ENCODE assay signal across 24 cellular contexts in the genomic region with DNA sequence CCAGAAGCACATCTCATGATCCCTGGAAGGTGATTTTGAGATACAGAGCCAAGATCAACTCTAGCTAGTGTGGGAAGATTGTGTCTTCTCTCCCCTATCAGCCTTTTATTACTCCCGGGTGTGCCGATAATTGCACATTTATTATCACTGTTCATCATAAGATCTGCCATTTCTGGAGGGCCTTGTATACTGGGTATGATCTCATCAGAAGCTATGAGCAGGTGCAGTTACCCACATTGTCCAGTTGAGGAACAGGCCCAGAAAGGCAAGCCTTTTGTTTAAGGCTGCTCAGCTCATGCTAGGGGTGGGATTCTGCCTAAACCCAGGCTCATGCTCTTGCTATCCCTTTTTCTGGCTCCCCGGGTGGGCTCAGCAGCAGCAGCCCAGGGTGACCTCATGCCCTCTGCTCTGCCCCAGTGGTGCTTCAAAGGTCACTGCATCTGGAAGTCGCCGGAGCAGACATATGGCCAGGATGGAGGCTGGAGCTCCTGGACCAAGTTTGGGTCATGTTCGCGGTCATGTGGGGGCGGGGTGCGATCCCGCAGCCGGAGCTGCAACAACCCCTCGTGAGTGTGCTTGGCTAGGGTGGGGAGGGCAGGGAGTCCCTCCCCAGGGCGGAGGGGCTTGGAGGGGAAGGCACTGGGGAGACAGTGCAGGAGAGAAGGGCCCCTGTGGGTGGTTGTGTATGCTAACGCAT. TPM values are rescaled to one million over a fixed set of nuclear protein-coding genes. Genes with fewer than 3 reads are reported as not detected.
DNase-seq lines count a peak whose midpoint lies in the region; ATAC-seq, FAIRE-seq and TF ChIP-seq lines count a peak whose summit lies in the region.
"Had no signal": no experiment of that assay in that cellular context is flagged by ENCODE, and none has a peak within 500 bp of the region (broad histone marks: within the 10 kb centered on the region; RNA-seq: fewer than 3 reads in every experiment).

No MANE protein-coding gene starts in this region.

- in situ Hi-C loops in astrocyte of the spinal cord (cut with HindIII; ENCODE audit: low sequenced_read_pairs), result no loop called here

- intact Hi-C loops in left colon (cut with DNase I, micrococcal nuclease) (no loop called here), adrenal gland (cut with DNase I) (no loop called here)

- H3K9me3 ChIP-seq in adrenal gland (replicated peaks in 1 of 3), result no peaks in the 10 kb centered on the region
- H3K9me3 ChIP-seq: uterus had no signal

- no peaks in the 10 kb centered on the region for H3K27me3 ChIP-seq in adrenal gland
- H3K27me3 ChIP-seq: uterus had no signal

- no peak for FAIRE-seq in H54 (lab: Jason Lieb, UNC)
- FAIRE-seq: colon, HTR-8/SVneo, RCC 7860 had no signal

- TF ChIP-seq CTCF in astrocyte of the spinal cord (IDR thresholded peaks at IDR 0.05; ENCODE audit: low read depth, low read length) (peak; percentile 7), adrenal gland (IDR thresholded peaks at IDR 0.05) (no peak)

- no peak overlapping the region for H3K27ac ChIP-seq in adrenal gland
- H3K27ac ChIP-seq: uterus had no signal

- TF ChIP-seq POLR2A in H54 (IDR thresholded peaks at IDR 0.05; ENCODE audit: low read depth, low read length), result no peak
- no peak for TF ChIP-seq POLR2A in adrenal gland (IDR thresholded peaks at IDR 0.05)

- no peaks in the 10 kb centered on the region for H3K36me3 ChIP-seq in adrenal gland (replicated peaks in 1 of 2)
- H3K36me3 ChIP-seq: uterus had no signal

- peak; percentile 76 for ATAC-seq in left colon
- ATAC-seq: activated T-helper 17 cell treated with anti-CD3 and anti-CD28 coated beads, Interleukin-2, amount 50 U/mL, for 72 hours had no signal

- DNase-seq in 8988T (peak; percentile 44), H54 (ENCODE audit: insufficient read length, low spot score) (peak; percentile 36), astrocyte of the spinal cord (ENCODE audit: low read depth, low spot score) (no peak), left colon (no peak), SW480 (ENCODE audit: low spot score) (no peak), adrenal gland (no peak), NOMO-1 treated with DMSO at 0.1 percent for 48 hours (lab: John Stamatoyannopoulos, UW; ENCODE audit: unreplicated experiment) (no peak)
- DNase-seq in effector CD8-positive, alpha-beta T cell (lab: John Stamatoyannopoulos, UW), result no peak
- DNase-seq: amniotic stem cell, head of caudate nucleus, MM.1S, NCI-H2029, NCI-H524 treated with DMSO at 0.1 percent for 48 hours, SW 1271, uterus had no signal

- WGBS in adrenal gland, 4 donors, result 80 to 88% (median 85%) methylated on average over 7 to 14 of the region's 14 CpGs

- no peak overlapping the region for H3K4me3 ChIP-seq in astrocyte of the spinal cord (ENCODE audit: low read depth, low read length)
- no peak overlapping the region for H3K4me3 ChIP-seq in adrenal gland
- H3K4me3 ChIP-seq: uterus had no signal

- peaks cover 3 to 6% of the 10 kb centered on the region in 2 donors for H3K4me1 ChIP-seq in adrenal gland (replicated peaks in 1 of 2)
- H3K4me1 ChIP-seq: uterus had no signal

RNA-seq across cellular contexts. Expression of a gene that starts 46.6 kb away (rescaled TPM):
- not detected for total RNA-seq in left colon
- not detected for total RNA-seq in adrenal gland
- under 1 TPM in 1 of 3 donors, not detected in 2; 0.17 TPM for polyA plus RNA-seq in adrenal gland
- total RNA-seq: activated CD8-positive, alpha-beta memory T cell treated with anti-CD3 and anti-CD28 coated beads for 36 hours; activated T-helper 17 cell treated with anti-CD3 and anti-CD28 coated beads, Interleukin-2, amount 50 U/mL, for 72 hours; H4; kidney epithelial cell; osteocyte; uterus had no signal
- polyA plus RNA-seq: esophagus had no signal

Comparison
In these comparisons a context has a peak if more than half of its experiments do, and no peak if none do; other contexts are left out.
1. DNase-seq: peak in 8988T (single experiment) and H54 (single experiment); none in astrocyte of the spinal cord (single experiment), left colon (0 of 2), effector CD8-positive, alpha-beta T cell (single experiment), SW480 (single experiment), adrenal gland (0 of 7) and NOMO-1 treated with DMSO at 0.1 percent for 48 hours (single experiment).